Comparison of ENCODE assay signal across 27 cellular contexts in the genomic region with DNA sequence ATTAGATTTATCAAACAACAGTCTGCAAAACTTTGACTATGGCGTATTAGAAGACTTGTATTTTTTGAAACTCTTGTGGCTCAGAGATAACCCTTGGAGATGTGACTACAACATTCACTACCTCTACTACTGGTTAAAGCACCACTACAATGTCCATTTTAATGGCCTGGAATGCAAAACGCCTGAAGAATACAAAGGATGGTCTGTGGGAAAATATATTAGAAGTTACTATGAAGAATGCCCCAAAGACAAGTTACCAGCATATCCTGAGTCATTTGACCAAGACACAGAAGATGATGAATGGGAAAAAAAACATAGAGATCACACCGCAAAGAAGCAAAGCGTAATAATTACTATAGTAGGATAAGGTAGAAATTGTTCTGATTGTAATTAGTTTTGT. TPM values are rescaled to one million over a fixed set of nuclear protein-coding genes. Genes with fewer than 3 reads are reported as not detected.
A peak's percentile ranks its signal among the peaks of the same experiment; 100 is the strongest.
DNase-seq lines count a peak whose midpoint lies in the region; ATAC-seq and TF ChIP-seq lines count a peak whose summit lies in the region.
"Had no signal": no experiment of that assay in that cellular context is flagged by ENCODE, and none has a peak within 500 bp of the region (broad histone marks: within the 10 kb centered on the region; RNA-seq: fewer than 3 reads in every experiment).

No MANE protein-coding gene starts in this region.

- H3K27ac Mint-ChIP-seq in endothelial cell (ENCODE audit: unreplicated experiment) = no peak overlapping the region

- H3K18ac ChIP-seq in mesendoderm (ENCODE audit: low read length) = no peak overlapping the region

- TF ChIP-seq CTCF in endothelial cell (IDR thresholded peaks at IDR 0.05; ENCODE audit: unreplicated experiment) = no peak

- peak overlapping the region; percentile 8 for H2BK15ac ChIP-seq in mesendoderm (replicated peaks; ENCODE audit: low read depth)

- peak; percentile 23 for DNase-seq in RPMI7951 (ENCODE audit: low read depth)
- no peak for DNase-seq in mesendoderm
- no peak for DNase-seq in endothelial cell (ENCODE audit: low spot score)
- no peak for DNase-seq in activated naive CD4-positive, alpha-beta T cell (lab: John Stamatoyannopoulos, UW)
- no peak for DNase-seq in OCI-M2 (lab: John Stamatoyannopoulos, UW; ENCODE audit: unreplicated experiment)
- DNase-seq: C1 segment of cervical spinal cord; CD4-positive, alpha-beta memory T cell; DMS 273 treated with DMSO at 0.1 percent for 48 hours; DMS79; EL; GDM1; MM.1S; NCI-H1048; NCI-H1417; NCI-H1694; NCI-H2081; NCI-H2227 treated with DMSO at 0.1 percent for 48 hours; NCI-H526 treated with DMSO at 0.1 percent for 48 hours; SHP77 treated with DMSO at 0.1 percent for 48 hours; SK-N-SH; SW 1271 had no signal

- peaks cover 3% of the 10 kb centered on the region for H3K4me1 Mint-ChIP-seq in endothelial cell (ENCODE audit: unreplicated experiment)

- no peaks in the 10 kb centered on the region for H3K9me3 Mint-ChIP-seq in endothelial cell (ENCODE audit: unreplicated experiment)

- H3K27ac ChIP-seq in mesendoderm (ENCODE audit: low read depth, low read length) = no peak overlapping the region
- H3K27ac ChIP-seq: KMS-11 had no signal

- no peaks in the 10 kb centered on the region for H3K9me3 ChIP-seq in endocrine pancreas (ENCODE audit: control insufficient read depth, low read length)
- H3K9me3 ChIP-seq: SK-N-SH had no signal

- H3K79me1 ChIP-seq in mesendoderm (ENCODE audit: low read length) = no peaks in the 10 kb centered on the region

- H3K23ac ChIP-seq in mesendoderm (ENCODE audit: low read length) = no peak overlapping the region

- H3K36me3 ChIP-seq in endocrine pancreas (ENCODE audit: control insufficient read depth, insufficient read depth, low read length) (no peaks in the 10 kb centered on the region), mesendoderm (ENCODE audit: control insufficient read depth, insufficient read depth, low read length) (no peaks in the 10 kb centered on the region)

- no peak overlapping the region for H3K56ac ChIP-seq in mesendoderm (ENCODE audit: low read length)

- no peak for ATAC-seq in HG02571 (IDR thresholded peaks at IDR 0.05; ENCODE audit: unreplicated experiment)
- ATAC-seq: GM12878, Panc1 had no signal

- H3K79me2 ChIP-seq in mesendoderm (ENCODE audit: control insufficient read depth, insufficient read depth, low read length) = no peaks in the 10 kb centered on the region

- H4K8ac ChIP-seq in mesendoderm (ENCODE audit: low read depth, low read length) = no peak overlapping the region

- no peak overlapping the region for H2AK5ac ChIP-seq in mesendoderm (ENCODE audit: low read length)

- H3K4me3 Mint-ChIP-seq in endothelial cell (ENCODE audit: unreplicated experiment) = no peak overlapping the region
- H3K4me3 Mint-ChIP-seq: CD4-positive, alpha-beta memory T cell had no signal

- no peaks in the 10 kb centered on the region for H3K27me3 Mint-ChIP-seq in endothelial cell (ENCODE audit: unreplicated experiment)
- H3K27me3 Mint-ChIP-seq: CD4-positive, alpha-beta memory T cell had no signal

- H4K5ac ChIP-seq in mesendoderm (ENCODE audit: low read length) = no peak overlapping the region

- WGBS in mesendoderm (ENCODE audit: extremely low coverage, insufficient coverage, low lambda C conversion rate) = no CpG with 5 or more reads among the region's 4 CpGs

- no peak overlapping the region for H2BK120ac ChIP-seq in mesendoderm (ENCODE audit: low read depth, low read length)

- H3K9ac ChIP-seq in endocrine pancreas (ENCODE audit: control insufficient read depth, insufficient read depth, low read length) (no peak overlapping the region), mesendoderm (ENCODE audit: low read length) (no peak overlapping the region)
- H3K9ac ChIP-seq: KMS-11, SK-N-SH had no signal

- peak overlapping the region; percentile 55 for H3K4me3 ChIP-seq in endocrine pancreas (ENCODE audit: control insufficient read depth, insufficient read depth, low read length)
- H3K4me3 ChIP-seq in mesendoderm (ENCODE audit: low read length) = no peak overlapping the region
- H3K4me3 ChIP-seq: GM12878 had no signal

- H3K4ac ChIP-seq in mesendoderm (ENCODE audit: low read depth, low read length) = no peak overlapping the region

- no peak overlapping the region for H3K4me2 ChIP-seq in mesendoderm (ENCODE audit: low read length)
- H3K4me2 ChIP-seq: KMS-11, SK-N-SH had no signal

- H3K4me1 ChIP-seq in endocrine pancreas (ENCODE audit: control insufficient read depth, insufficient read depth, low read length) = no peaks in the 10 kb centered on the region
- peaks cover 9% of the 10 kb centered on the region for H3K4me1 ChIP-seq in mesendoderm (ENCODE audit: control insufficient read depth, low read depth, low read length)

- H3K27me3 ChIP-seq in endocrine pancreas (ENCODE audit: control insufficient read depth, insufficient read depth, low read length) (no peaks in the 10 kb centered on the region), mesendoderm (ENCODE audit: insufficient read depth, low read length, poor library complexity) (no peaks in the 10 kb centered on the region)

- no peak overlapping the region for H2BK5ac ChIP-seq in mesendoderm (ENCODE audit: low read length)

- H3K36me3 Mint-ChIP-seq in endothelial cell (ENCODE audit: low read depth, unreplicated experiment) = no peaks in the 10 kb centered on the region
- H3K36me3 Mint-ChIP-seq: CD4-positive, alpha-beta memory T cell had no signal

RNA-seq across cellular contexts. Expression of gene LRRC17, which starts 31.4 kb away (rescaled TPM):
- 48.8 and 54.3 TPM in 2 replicates for total RNA-seq in RPMI7951 (2014; rRNA removed; shearing (Covaris generic))
- polyA plus RNA-seq in mesendoderm (2013, experiment 1 of 2) = 5.3 TPM
- 6.0 TPM for polyA plus RNA-seq in mesendoderm (2013, experiment 2 of 2)
- 0.92 TPM for total RNA-seq in endothelial cell (ENCODE audit: unreplicated experiment)
- total RNA-seq: HT-29 had no signal

Comparison
In these comparisons a context has a peak if more than half of its experiments do, and no peak if none do; other contexts are left out.
1. RNA of gene LRRC17, which starts 31.4 kb away (total RNA-seq): 48.8 to 54.3 TPM in RPMI7951; 0.92 TPM in endothelial cell (single experiment); every median in the first group is over 10 times any median in the second.